Comparison of ENCODE assay signal across 7 cellular contexts in the genomic region with DNA sequence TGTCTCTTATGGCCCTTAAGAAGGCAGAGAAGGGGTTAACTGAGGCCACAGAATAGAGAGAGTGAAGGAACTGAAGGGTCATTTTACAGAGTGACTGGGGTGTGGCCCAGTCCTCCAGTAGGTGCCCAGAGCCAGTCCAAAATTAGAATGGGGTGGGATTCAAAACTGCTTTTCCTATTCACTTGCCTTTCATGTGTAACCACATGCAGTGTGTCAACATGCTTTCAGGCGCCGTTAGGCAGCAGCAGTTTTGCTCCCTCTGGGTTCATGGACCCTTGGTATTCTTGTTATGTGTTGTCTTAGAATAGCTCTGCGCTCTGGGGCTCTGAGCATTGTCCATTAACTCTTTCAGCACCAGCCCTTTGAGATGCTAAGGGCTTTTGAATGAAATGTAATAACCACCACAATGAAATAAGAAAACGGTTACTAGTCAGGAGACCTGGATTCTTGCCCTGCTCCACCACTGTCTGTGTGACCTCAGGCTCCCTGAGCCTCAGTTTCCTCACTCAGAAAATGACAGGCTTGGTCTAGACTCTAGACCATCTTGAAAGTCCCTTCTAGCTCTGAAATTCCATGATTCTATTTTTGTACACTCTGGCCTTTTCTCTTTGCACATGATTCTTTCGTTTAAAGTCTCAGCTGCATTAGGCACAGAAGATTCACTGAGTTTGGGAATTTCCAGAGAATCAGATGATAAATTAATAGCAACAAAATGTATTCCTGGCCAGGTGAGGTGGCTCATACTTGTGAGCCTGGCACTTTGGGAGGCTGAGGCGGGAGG.
DNase-seq lines count a peak whose midpoint lies in the region; ATAC-seq, FAIRE-seq and TF ChIP-seq lines count a peak whose summit lies in the region.
"Not testable (repeated sequence)": the region's sequence is repeated elsewhere in the genome, so short reads cannot be mapped to it uniquely, and the experiment has no call there.

No MANE protein-coding gene starts in this region.

- not testable (repeated sequence) for H3K27me3 Mint-ChIP-seq in chondrocyte (ENCODE audit: low read depth); stimulated activated memory B cell treated with anti-CD40 and anti-IgM and Interleukin-4, amounts not matched to agents 10 μg/mL and 1 μg/mL and 100 μg/mL, for 72 hours

- H3K27me3 ChIP-seq in BLaER1 treated with 17β-estradiol and CSF1 and Interleukin-3, amounts not matched to agents 10 nM and 100 nM; heart right ventricle; HepG2 (ENCODE audit: control insufficient read depth in 1 of 2, insufficient read depth in 2 of 2, low read length in 2 of 2): not testable (repeated sequence)

- TF ChIP-seq CTCF in chondrocyte (IDR thresholded peaks at IDR 0.05); heart right ventricle (IDR thresholded peaks at IDR 0.05); HepG2 (CRISPR knock-in tag; IDR thresholded peaks at IDR 0.05): not testable (repeated sequence)

- H3K4me3 Mint-ChIP-seq in chondrocyte (ENCODE audit: unreplicated experiment); stimulated activated memory B cell treated with anti-CD40 and anti-IgM and Interleukin-4, amounts not matched to agents 10 μg/mL and 1 μg/mL and 100 μg/mL, for 72 hours: not testable (repeated sequence)

- not testable (repeated sequence) for H3K4me1 Mint-ChIP-seq in chondrocyte (ENCODE audit: low read depth); stimulated activated memory B cell treated with anti-CD40 and anti-IgM and Interleukin-4, amounts not matched to agents 10 μg/mL and 1 μg/mL and 100 μg/mL, for 72 hours

- peak overlapping the region in 6 of 11 experiments; percentile 32 to 55 (median 36); a peak in 8 of 22 replicates for H3K4me2 ChIP-seq in BLaER1 treated with 17β-estradiol and CSF1 and Interleukin-3, amounts not matched to agents 10 nM and 100 nM
- H3K4me2 ChIP-seq in HepG2 (ENCODE audit: low read depth, low read length) = not testable (repeated sequence)

- WGBS in heart right ventricle, 2 donors = 25 to 36% methylated on average over 5 of the region's 6 CpGs
- whole genome bisulfite sequencing in HepG2 (ENCODE audit: low lambda C conversion rate) = 70% methylated on average over 3 of the region's 6 CpGs

- in situ Hi-C loops in HepG2 (cut with HindIII; ENCODE audit: extremely low pct_ligation_motif_present, low pct_unique_long_range_greater_than_20kb) = not testable (repeated sequence)

- peak overlapping the region in 7 of 11 experiments; percentile 33 to 67 (median 53); a peak in 11 of 22 replicates for H3K27ac ChIP-seq in BLaER1 treated with 17β-estradiol and CSF1 and Interleukin-3, amounts not matched to agents 10 nM and 100 nM
- not testable (repeated sequence) for H3K27ac ChIP-seq in heart right ventricle; HepG2 (ENCODE audit: extremely low read length, insufficient read depth, low read length)

- peak; percentile 79 for FAIRE-seq in HepG2 (lab: Jason Lieb, UNC)

- TF ChIP-seq EP300 in Ishikawa (IDR thresholded peaks at IDR 0.05; ENCODE audit: borderline replicate concordance); HepG2 (IDR thresholded peaks at IDR 0.05; ENCODE audit: low read depth in 2 of 2, low read length in 2 of 2); HepG2 (CRISPR knock-in tag; IDR thresholded peaks at IDR 0.05; ENCODE audit: borderline replicate concordance): not testable (repeated sequence)

- not testable (repeated sequence) for H3K9me3 ChIP-seq in BLaER1 treated with 17β-estradiol and CSF1 and Interleukin-3, amounts not matched to agents 10 nM and 100 nM (replicated peaks in 1 of 11); heart right ventricle; HepG2 (ENCODE audit: low read length)

- TF ChIP-seq POLR2A in HepG2 (IDR thresholded peaks at IDR 0.05; ENCODE audit: insufficient read depth in 1 of 2, low read depth in 2 of 2, low read length in 2 of 2) = not testable (repeated sequence)

- H4K20me1 ChIP-seq in BLaER1 treated with 17β-estradiol and CSF1 and Interleukin-3, amounts not matched to agents 10 nM and 100 nM; HepG2 (ENCODE audit: insufficient read depth, low read length): not testable (repeated sequence)

- H3K9ac ChIP-seq in BLaER1 treated with 17β-estradiol and CSF1 and Interleukin-3, amounts not matched to agents 10 nM and 100 nM = peak overlapping the region in 1 of 11 experiments; percentile 50; a peak in 1 of 22 replicates
- not testable (repeated sequence) for H3K9ac ChIP-seq in HepG2 (ENCODE audit: insufficient read depth, low read depth, low read length)

- H3K9me3 Mint-ChIP-seq in chondrocyte (ENCODE audit: low read depth); stimulated activated memory B cell treated with anti-CD40 and anti-IgM and Interleukin-4, amounts not matched to agents 10 μg/mL and 1 μg/mL and 100 μg/mL, for 72 hours: not testable (repeated sequence)

- not testable (repeated sequence) for TF ChIP-seq RAD21 in Ishikawa (IDR thresholded peaks at IDR 0.05; ENCODE audit: low read depth); HepG2 (CRISPR knock-in tag; IDR thresholded peaks at IDR 0.05)

- H3K27ac Mint-ChIP-seq in chondrocyte (ENCODE audit: unreplicated experiment) = peak overlapping the region; percentile 8
- not testable (repeated sequence) for H3K27ac Mint-ChIP-seq in stimulated activated memory B cell treated with anti-CD40 and anti-IgM and Interleukin-4, amounts not matched to agents 10 μg/mL and 1 μg/mL and 100 μg/mL, for 72 hours

- not testable (repeated sequence) for H3K36me3 Mint-ChIP-seq in chondrocyte (ENCODE audit: low read depth); stimulated activated memory B cell treated with anti-CD40 and anti-IgM and Interleukin-4, amounts not matched to agents 10 μg/mL and 1 μg/mL and 100 μg/mL, for 72 hours

- H2AFZ ChIP-seq in HepG2 (ENCODE audit: low read length) = not testable (repeated sequence)

- H3K79me2 ChIP-seq in HepG2 (ENCODE audit: insufficient read depth, low read length) = not testable (repeated sequence)

- H3K4me1 ChIP-seq in BLaER1 treated with 17β-estradiol and CSF1 and Interleukin-3, amounts not matched to agents 10 nM and 100 nM = peaks cover 0 to 12% (median 6%) of the 10 kb centered on the region in 10 experiments; a peak in 11 of 20 replicates
- H3K4me1 ChIP-seq in heart right ventricle; HepG2 (ENCODE audit: insufficient read depth, low read length): not testable (repeated sequence)

- not testable (repeated sequence) for H3K4me3 ChIP-seq in BLaER1 treated with 17β-estradiol and CSF1 and Interleukin-3, amounts not matched to agents 10 nM and 100 nM; heart right ventricle; HepG2 (replicated peaks in 1 of 3; ENCODE audit: insufficient read depth in 1 of 3, low read depth in 2 of 3, low read length in 3 of 3)

- CTCF ChIA-PET in HepG2 (lab: Yijun Ruan, JAX; ENCODE audit: low intra/inter-chr PET ratio, low total read pairs) = not testable (repeated sequence)

- intact Hi-C loops in heart right ventricle (cut with DNase I); HepG2 (cut with micrococcal nuclease; ENCODE audit: unreplicated experiment): not testable (repeated sequence)

- TSS peak; percentile 38 for BruUV-seq in HepG2 (replicated peaks; lab: Mats Ljungman, UMichigan)

- H3K36me3 ChIP-seq in BLaER1 treated with 17β-estradiol and CSF1 and Interleukin-3, amounts not matched to agents 10 nM and 100 nM; heart right ventricle; HepG2 (replicated peaks in 1 of 2; ENCODE audit: control insufficient read depth in 1 of 2, insufficient read depth in 2 of 2, low read length in 2 of 2): not testable (repeated sequence)

- not testable (repeated sequence) for DNase-seq in chondrocyte (ENCODE audit: low spot score); heart right ventricle; HepG2 (ENCODE audit: low spot score)

- POLR2A ChIA-PET in HepG2 (lab: Yijun Ruan, JAX) = not testable (repeated sequence)

- ATAC-seq in SK-N-SH treated with all-trans-retinoic acid at 6 μM for 48 hours (peak; percentile 73), heart right ventricle (peak; percentile 18 to 72 (median 48)), HepG2 (peak; percentile 94)
- ATAC-seq in stimulated activated memory B cell treated with anti-CD40 and anti-IgM and Interleukin-4, amounts not matched to agents 10 μg/mL and 1 μg/mL and 100 μg/mL, for 72 hours = peak; percentile 76

TF ChIP-seq in Ishikawa, 13 proteins besides CTCF, POLR2A, EP300 and RAD21:
- TF ChIP-seq TEAD4 (IDR thresholded peaks at IDR 0.05) = peak; percentile 35; the same call in 1 of the 2 replicates
TF ChIP-seq in Ishikawa: peak in this region for 1; not testable (repeated sequence) for 12.

TF ChIP-seq in HepG2, 621 proteins besides CTCF, POLR2A, EP300 and RAD21:
- peak; percentile 86 for TF ChIP-seq ZNF652 (CRISPR knock-in tag; IDR thresholded peaks at IDR 0.05; ENCODE audit: borderline replicate concordance, low read depth)
- TF ChIP-seq FOXA1 (IDR thresholded peaks at IDR 0.05) = not testable (repeated sequence)
- TF ChIP-seq FOXA1 (CRISPR knock-in tag; IDR thresholded peaks at IDR 0.05) = 0 out of 2 replicates have a peak, but pooled peaks have one; percentile 11
